14 cellular contexts compared by ENCODE assay signal in genomic region chr17:38719284-38719942, GRCh38. TPM values are rescaled to one million over a fixed set of nuclear protein-coding genes. Genes with fewer than 3 reads are reported as not detected.
DNase-seq lines count a peak whose midpoint lies in the region; ATAC-seq and TF ChIP-seq lines count a peak whose summit lies in the region.
"Had no signal": no experiment of that assay in that cellular context is flagged by ENCODE, and none has a peak within 500 bp of the region (broad histone marks: within the 10 kb centered on the region; RNA-seq: fewer than 3 reads in every experiment).

No MANE protein-coding gene starts in this region.

- H3K4me1 ChIP-seq in smooth muscle cell (ENCODE audit: low read depth): peaks cover 11% of the 10 kb centered on the region

- no peaks in the 10 kb centered on the region for H3K27me3 Mint-ChIP-seq in activated CD4-positive, alpha-beta T cell treated with anti-CD3 and anti-CD28 coated beads for 36 hours
- no peaks in the 10 kb centered on the region for H3K27me3 Mint-ChIP-seq in activated CD4-positive, alpha-beta memory T cell treated with anti-CD3 and anti-CD28 coated beads for 36 hours

- no peaks in the 10 kb centered on the region for H3F3A ChIP-seq in smooth muscle cell (ENCODE audit: low read depth)

- H3K27me3 ChIP-seq in smooth muscle cell (ENCODE audit: low read depth): no peaks in the 10 kb centered on the region
- H3K27me3 ChIP-seq: esophagus muscularis mucosa had no signal

- WGBS in smooth muscle cell (ENCODE audit: low lambda C conversion rate): 16% methylated on average over 25 of the region's 29 CpGs

- no peak overlapping the region for H3K27ac ChIP-seq in smooth muscle cell (ENCODE audit: low read depth)
- H3K27ac ChIP-seq: thoracic aorta had no signal

- H3K36me3 Mint-ChIP-seq in activated CD4-positive, alpha-beta T cell treated with anti-CD3 and anti-CD28 coated beads for 36 hours (ENCODE audit: low read depth): peaks cover 59% of the 10 kb centered on the region
- H3K36me3 Mint-ChIP-seq in activated CD4-positive, alpha-beta memory T cell treated with anti-CD3 and anti-CD28 coated beads for 36 hours: peaks cover 47% of the 10 kb centered on the region

- H3K4me1 Mint-ChIP-seq in activated CD4-positive, alpha-beta T cell treated with anti-CD3 and anti-CD28 coated beads for 36 hours: peaks cover 45% of the 10 kb centered on the region
- H3K4me1 Mint-ChIP-seq in activated CD4-positive, alpha-beta memory T cell treated with anti-CD3 and anti-CD28 coated beads for 36 hours (ENCODE audit: low read depth): peaks cover 47% of the 10 kb centered on the region

- no peaks in the 10 kb centered on the region for H3K36me3 ChIP-seq in smooth muscle cell (ENCODE audit: low read depth)

- H3K9me3 Mint-ChIP-seq in activated CD4-positive, alpha-beta T cell treated with anti-CD3 and anti-CD28 coated beads for 36 hours (ENCODE audit: low read depth): no peaks in the 10 kb centered on the region
- no peaks in the 10 kb centered on the region for H3K9me3 Mint-ChIP-seq in activated CD4-positive, alpha-beta memory T cell treated with anti-CD3 and anti-CD28 coated beads for 36 hours
- H3K9me3 Mint-ChIP-seq: activated T-helper 2 cell treated with anti-CD3 and anti-CD28 coated beads, Interferon-gamma antibody, Interleukin-2, Interleukin-4, amounts not matched to agents 10 μg/mL and 5 μg/mL and 100 μg/mL, durations not matched to agents 14 hours and 24 hours and 36 hours had no signal

- H3K4me2 ChIP-seq in smooth muscle cell: peak overlapping the region; percentile 83

- CTCF ChIA-PET in activated CD4-positive, alpha-beta T cell treated with anti-CD3 and anti-CD28 coated beads for 36 hours (lab: Charles Lee): interaction anchor here (1.0 to 4.3 kb wide), 5 partner anchors 9 to 43 kb away, joined by 4 to 20 read pairs (median 7); no protein-coding TSS in a partner anchor
- CTCF ChIA-PET in activated CD4-positive, alpha-beta memory T cell treated with anti-CD3 and anti-CD28 coated beads for 36 hours (lab: Charles Lee): interaction anchor here (1.0 to 2.0 kb wide), 8 partner anchors 9 to 43 kb away, joined by 3 to 6 read pairs (median 6); no protein-coding TSS in a partner anchor

- no peaks in the 10 kb centered on the region for H3K79me2 ChIP-seq in smooth muscle cell (ENCODE audit: low read depth)

- no peak overlapping the region for H3K9ac ChIP-seq in smooth muscle cell (ENCODE audit: low read depth)

- H3K9me3 ChIP-seq in iPS-18c (ENCODE audit: control insufficient read depth, insufficient read depth, low read length): no peaks in the 10 kb centered on the region
- no peaks in the 10 kb centered on the region for H3K9me3 ChIP-seq in smooth muscle cell (replicated peaks; ENCODE audit: low read depth)
- H3K9me3 ChIP-seq: esophagus muscularis mucosa, thoracic aorta had no signal

- H3K4me3 Mint-ChIP-seq in activated CD4-positive, alpha-beta T cell treated with anti-CD3 and anti-CD28 coated beads for 36 hours: no peak overlapping the region
- H3K4me3 Mint-ChIP-seq in activated CD4-positive, alpha-beta memory T cell treated with anti-CD3 and anti-CD28 coated beads for 36 hours: no peak overlapping the region
- H3K4me3 Mint-ChIP-seq: activated CD8-positive, alpha-beta T cell treated with anti-CD3 and anti-CD28 coated beads, Interleukin-2, amount 10 ng/mL, durations not matched to agents 7 days and 5 days had no signal

- no peak for ATAC-seq in activated CD4-positive, alpha-beta T cell treated with anti-CD3 and anti-CD28 coated beads for 36 hours
- no peak for ATAC-seq in GM18519 (IDR thresholded peaks at IDR 0.05; ENCODE audit: low FRiP score, unreplicated experiment)

- peak overlapping the region; percentile 73 for H3K27ac Mint-ChIP-seq in activated CD4-positive, alpha-beta T cell treated with anti-CD3 and anti-CD28 coated beads for 36 hours
- peak overlapping the region; percentile 50 for H3K27ac Mint-ChIP-seq in activated CD4-positive, alpha-beta memory T cell treated with anti-CD3 and anti-CD28 coated beads for 36 hours
- H3K27ac Mint-ChIP-seq: activated CD8-positive, alpha-beta T cell treated with anti-CD3 and anti-CD28 coated beads, Interleukin-2, amount 10 ng/mL, durations not matched to agents 7 days and 5 days; activated T-helper 2 cell treated with anti-CD3 and anti-CD28 coated beads, Interferon-gamma antibody, Interleukin-2, Interleukin-4, amounts not matched to agents 10 μg/mL and 5 μg/mL and 100 μg/mL, durations not matched to agents 14 hours and 24 hours and 36 hours had no signal

- DNase-seq in activated CD4-positive, alpha-beta T cell treated with anti-CD3 and anti-CD28 coated beads for 36 hours: no peak
- no peak for DNase-seq in activated CD4-positive, alpha-beta T cell treated with anti-CD3 and anti-CD28 coated beads for 1 hour
- no peak for DNase-seq in activated CD4-positive, alpha-beta memory T cell treated with anti-CD3 and anti-CD28 coated beads for 36 hours
- DNase-seq in smooth muscle cell (lab: John Stamatoyannopoulos, UW; ENCODE audit: unreplicated experiment) (no peak), NCI-H345 treated with DMSO at 0.1 percent for 48 hours (lab: John Stamatoyannopoulos, UW; ENCODE audit: unreplicated experiment) (no peak), cerebellar cortex (ENCODE audit: low spot score) (no peak)
- DNase-seq: Kasumi-1 had no signal

- intact Hi-C loops in activated CD4-positive, alpha-beta T cell treated with anti-CD3 and anti-CD28 coated beads for 36 hours (cut with DNase I, micrococcal nuclease): no loop called here
- intact Hi-C loops in activated CD4-positive, alpha-beta memory T cell treated with anti-CD3 and anti-CD28 coated beads for 36 hours (cut with micrococcal nuclease): no loop called here

- no peak for TF ChIP-seq CTCF in smooth muscle cell (IDR thresholded peaks at IDR 0.05; ENCODE audit: borderline replicate concordance, insufficient read depth, poor library complexity, severe bottlenecking)

- no peak overlapping the region for H2AFZ ChIP-seq in smooth muscle cell (ENCODE audit: low read depth)

- H4K20me1 ChIP-seq in smooth muscle cell (ENCODE audit: low read depth): no peaks in the 10 kb centered on the region

- POLR2A ChIA-PET in activated CD4-positive, alpha-beta T cell treated with anti-CD3 and anti-CD28 coated beads for 36 hours (lab: Charles Lee): interaction anchor here (1.1 kb wide), 1 partner anchor 15 kb away, joined by 3 read pairs; no protein-coding TSS in a partner anchor
- POLR2A ChIA-PET in activated CD4-positive, alpha-beta memory T cell treated with anti-CD3 and anti-CD28 coated beads for 36 hours (lab: Charles Lee): interaction anchor here (1.0 to 1.7 kb wide), 3 partner anchors 8 to 12 kb away, joined by 3 to 9 read pairs (median 4); no protein-coding TSS in a partner anchor

- H3K4me3 ChIP-seq in iPS-18c (ENCODE audit: insufficient read depth, low read depth, low read length) (peak overlapping the region; percentile 47), smooth muscle cell (peak overlapping the region; percentile 41)
- H3K4me3 ChIP-seq: esophagus muscularis mucosa, thoracic aorta had no signal

RNA-seq across cellular contexts. Expression of gene CISD3, which starts 10.7 kb away (rescaled TPM):
- total RNA-seq in activated CD4-positive, alpha-beta T cell treated with anti-CD3 and anti-CD28 coated beads for 36 hours: 10 to 100 TPM; 49.4 to 58.6 TPM
- 10 to 100 TPM; 54.7 to 59.1 TPM for total RNA-seq in activated CD4-positive, alpha-beta memory T cell treated with anti-CD3 and anti-CD28 coated beads for 36 hours
- total RNA-seq in smooth muscle cell: 0.54 and 1.3 TPM in 2 replicates
- polyA plus RNA-seq in smooth muscle cell: 15.1 and 18.1 TPM in 2 replicates

RNA-seq across cellular contexts. Expression of gene MLLT6, which starts 14.3 kb away (rescaled TPM):
- 100 to 1,000 TPM; 168 to 174 TPM for total RNA-seq in activated CD4-positive, alpha-beta T cell treated with anti-CD3 and anti-CD28 coated beads for 36 hours
- total RNA-seq in activated CD4-positive, alpha-beta memory T cell treated with anti-CD3 and anti-CD28 coated beads for 36 hours: 100 to 1,000 TPM; 204 to 221 TPM
- 11.2 and 12.4 TPM in 2 replicates for total RNA-seq in smooth muscle cell
- 4.6 and 8.1 TPM in 2 replicates for polyA plus RNA-seq in smooth muscle cell

RNA-seq across cellular contexts. Expression of gene PCGF2, which starts 28.7 kb away (rescaled TPM):
- 1 to 10 TPM; 1.6 to 1.7 TPM for total RNA-seq in activated CD4-positive, alpha-beta T cell treated with anti-CD3 and anti-CD28 coated beads for 36 hours
- total RNA-seq in activated CD4-positive, alpha-beta memory T cell treated with anti-CD3 and anti-CD28 coated beads for 36 hours: 1 to 10 TPM; 3.4 to 4.2 TPM
- total RNA-seq in smooth muscle cell: 4.7 and 11.6 TPM in 2 replicates
- polyA plus RNA-seq in smooth muscle cell: 6.1 and 11.2 TPM in 2 replicates
- total RNA-seq: mononuclear cell had no signal

RNA-seq across cellular contexts. Expression of gene PSMB3, which starts 33.1 kb away (rescaled TPM):
- total RNA-seq in activated CD4-positive, alpha-beta T cell treated with anti-CD3 and anti-CD28 coated beads for 36 hours: 100 to 1,000 TPM; 337 to 396 TPM
- total RNA-seq in activated CD4-positive, alpha-beta memory T cell treated with anti-CD3 and anti-CD28 coated beads for 36 hours: 100 to 1,000 TPM; 335 to 348 TPM
- 265 and 312 TPM in 2 replicates for total RNA-seq in smooth muscle cell
- polyA plus RNA-seq in smooth muscle cell: 346 and 358 TPM in 2 replicates

RNA-seq across cellular contexts. Expression of gene EPOP, which starts 44.7 kb away (rescaled TPM):
- 10 to 100 TPM; 31.8 to 37.3 TPM for total RNA-seq in activated CD4-positive, alpha-beta T cell treated with anti-CD3 and anti-CD28 coated beads for 36 hours
- 10 to 100 TPM; 37.1 to 38.0 TPM for total RNA-seq in activated CD4-positive, alpha-beta memory T cell treated with anti-CD3 and anti-CD28 coated beads for 36 hours
- 0.85 and 1.6 TPM in 2 replicates for total RNA-seq in smooth muscle cell
- polyA plus RNA-seq in smooth muscle cell: 0.24 and 0.40 TPM in 2 replicates

Comparison
In these comparisons a context has a peak if more than half of its experiments do, and no peak if none do; other contexts are left out.
1. RNA of gene CISD3, which starts 10.7 kb away (total RNA-seq): 54.7 to 59.1 TPM in activated CD4-positive, alpha-beta memory T cell treated with anti-CD3 and anti-CD28 coated beads for 36 hours and 49.4 to 58.6 TPM in activated CD4-positive, alpha-beta T cell treated with anti-CD3 and anti-CD28 coated beads for 36 hours; 0.54 to 1.3 TPM in smooth muscle cell; every median in the first group is over 10 times any median in the second.
2. RNA of gene MLLT6, which starts 14.3 kb away (total RNA-seq): 204 to 221 TPM in activated CD4-positive, alpha-beta memory T cell treated with anti-CD3 and anti-CD28 coated beads for 36 hours and 168 to 174 TPM in activated CD4-positive, alpha-beta T cell treated with anti-CD3 and anti-CD28 coated beads for 36 hours; 11.2 to 12.4 TPM in smooth muscle cell; every median in the first group is over 10 times any median in the second.